Comparison of ENCODE assay signal across 28 cellular contexts in genomic region chr9:110364451-110364850, GRCh38. TPM values are rescaled to one million over a fixed set of nuclear protein-coding genes. Genes with fewer than 3 reads are reported as not detected.
"Had no signal": no experiment of that assay in that cellular context is flagged by ENCODE, and none has a peak within 500 bp of the region (broad histone marks: within the 10 kb centered on the region; RNA-seq: fewer than 3 reads in every experiment).

No MANE protein-coding gene starts in this region.

- H3K9me3 ChIP-seq: neutrophil, psoas muscle, right lobe of liver, spleen, tibial artery, upper lobe of left lung, uterus had no signal

- H3K27me3 ChIP-seq: heart left ventricle, neutrophil, right lobe of liver, tibial artery, upper lobe of left lung, uterus had no signal

- ATAC-seq: heart left ventricle; left lobe of liver; naive thymus-derived CD8-positive, alpha-beta T cell; psoas muscle; right lobe of liver; stimulated activated memory B cell treated with anti-CD40 and anti-IgM and Interleukin-4, amounts not matched to agents 10 μg/mL and 1 μg/mL and 100 μg/mL, for 72 hours had no signal

- H3K4me1 ChIP-seq: heart left ventricle, psoas muscle, right lobe of liver, spleen, tibial artery, upper lobe of left lung, uterus had no signal

- H3K27ac ChIP-seq: heart left ventricle, neutrophil, psoas muscle, right lobe of liver, spleen, tibial artery, upper lobe of left lung, uterus had no signal

- DNase-seq: dermis blood vessel endothelial cell; heart left ventricle; hippocampal formation; kidney glomerular epithelial cell; mammary epithelial cell; naive thymus-derived CD8-positive, alpha-beta T cell; psoas muscle; retina; right lobe of liver; spleen; stimulated activated CD4-positive, alpha-beta T cell treated with anti-CD3 and anti-CD28 coated beads, Interleukin-15, amount 100 ng/mL, for 24 hours; stimulated activated CD4-positive, alpha-beta T cell treated with anti-CD3 and anti-CD28 coated beads, Interleukin-1b, Interleukin-23, amount 100 ng/mL, for 48 hours; stimulated activated CD4-positive, alpha-beta T cell treated with anti-CD3 and anti-CD28 coated beads, Interleukin-4, amount 100 ng/mL, for 24 hours; tibial artery; upper lobe of left lung; uterus had no signal

- H3K36me3 ChIP-seq: neutrophil, right lobe of liver, spleen, tibial artery, upper lobe of left lung, uterus had no signal

- H3K4me3 ChIP-seq: heart left ventricle, psoas muscle, right lobe of liver, spleen, tibial artery, upper lobe of left lung, uterus had no signal

RNA-seq across cellular contexts. Expression of gene TXNDC8, which starts 26.8 kb away (rescaled TPM):
- total RNA-seq: dermis blood vessel endothelial cell; endothelial cell of umbilical vein; fibroblast of lung; frontal cortex; glomerular endothelial cell; heart left ventricle; left lobe of liver; lower leg skin; mammary epithelial cell; mesenteric fat pad; mononuclear cell; naive thymus-derived CD8-positive, alpha-beta T cell; osteoblast; psoas muscle; right lobe of liver; spleen; temporal lobe; upper lobe of left lung; uterus had no signal
